20 cellular contexts compared by ENCODE assay signal in the genomic region with DNA sequence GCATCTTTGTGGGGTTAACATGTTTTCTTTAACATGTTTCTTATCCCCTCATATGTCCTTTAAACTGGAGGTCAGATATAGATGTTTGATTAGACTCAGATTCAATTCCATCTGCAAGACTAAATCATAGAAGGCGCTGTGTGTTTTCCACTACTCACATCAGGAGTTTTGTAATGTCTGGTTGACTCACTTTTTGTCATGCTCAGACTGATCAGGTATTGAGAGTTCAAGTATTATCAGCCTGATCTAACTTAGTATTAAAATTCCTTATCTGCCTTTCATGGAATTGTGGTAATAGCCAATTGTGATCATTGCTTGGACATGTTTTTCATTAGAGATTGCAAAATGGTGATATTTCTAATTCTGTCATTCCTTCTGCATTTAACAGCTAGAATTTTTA.
"Had no signal": no experiment of that assay in that cellular context is flagged by ENCODE, and none has a peak within 500 bp of the region (broad histone marks: within the 10 kb centered on the region; RNA-seq: fewer than 3 reads in every experiment).

No MANE protein-coding gene starts in this region.

- H3K9me3 Mint-ChIP-seq: activated CD4-positive, alpha-beta T cell treated with anti-CD3 and anti-CD28 coated beads, Interleukin-2, amount 10 ng/mL, durations not matched to agents 7 days and 5 days; nephron had no signal

- H3K4me1 ChIP-seq: sigmoid colon, upper lobe of right lung had no signal

- H3K4me1 Mint-ChIP-seq: nephron had no signal

- DNase-seq: activated CD4-positive, alpha-beta T cell treated with anti-CD3 and anti-CD28 coated beads, Interleukin-2, amount 10 ng/mL, durations not matched to agents 7 days and 5 days; activated CD8-positive, alpha-beta memory T cell treated with anti-CD3 and anti-CD28 coated beads for 24 hours; activated CD8-positive, alpha-beta memory T cell treated with anti-CD3 and anti-CD28 coated beads, Interleukin-2, amount 50 U/mL, for 48 hours; activated gamma-delta T cell; amniotic stem cell; body of pancreas; effector CD4-positive, alpha-beta T cell; esophagus squamous epithelium; hippocampal formation; islet precursor cell; left lung; midbrain; sigmoid colon; spleen; stimulated activated CD8-positive, alpha-beta memory T cell treated with anti-CD3 and anti-CD28 coated beads, Interleukin-4, amount 100 ng/mL, for 48 hours; stimulated activated naive CD4-positive, alpha-beta T cell; T1000; upper lobe of right lung had no signal

- H3K4me3 Mint-ChIP-seq: activated CD4-positive, alpha-beta T cell treated with anti-CD3 and anti-CD28 coated beads, Interleukin-2, amount 10 ng/mL, durations not matched to agents 7 days and 5 days; activated naive CD8-positive, alpha-beta T cell; nephron had no signal

- H3K4me3 ChIP-seq: body of pancreas, esophagus squamous epithelium, left lung, sigmoid colon, spleen, upper lobe of right lung had no signal

- H3K9me3 ChIP-seq: body of pancreas, esophagus squamous epithelium, left lung, sigmoid colon, spleen, upper lobe of right lung had no signal

- H3K27ac Mint-ChIP-seq: activated CD4-positive, alpha-beta T cell treated with anti-CD3 and anti-CD28 coated beads, Interleukin-2, amount 10 ng/mL, durations not matched to agents 7 days and 5 days; activated naive CD8-positive, alpha-beta T cell; nephron had no signal

- ATAC-seq: body of pancreas, left lung, upper lobe of right lung had no signal

- H3K27me3 Mint-ChIP-seq: activated CD4-positive, alpha-beta T cell treated with anti-CD3 and anti-CD28 coated beads, Interleukin-2, amount 10 ng/mL, durations not matched to agents 7 days and 5 days; activated naive CD8-positive, alpha-beta T cell had no signal

- H3K27ac ChIP-seq: body of pancreas, esophagus squamous epithelium, left lung, sigmoid colon, spleen, upper lobe of right lung had no signal

- H3K27me3 ChIP-seq: body of pancreas, esophagus squamous epithelium, left lung, sigmoid colon, spleen, upper lobe of right lung had no signal
